ENCODE assay signal across 8 cellular contexts in genomic region chr9:78296893-78297671, GRCh38. TPM values are rescaled to one million over a fixed set of nuclear protein-coding genes. Genes with fewer than 3 reads are reported as not detected.
DNase-seq lines count a peak whose midpoint lies in the region; ATAC-seq and TF ChIP-seq lines count a peak whose summit lies in the region.

Gene PSAT1 (plus strand): TSS chr9:78297125. CDS start chr9:78297211, 86 bp downstream.

- H3K36me3 ChIP-seq in uterus, result no peaks in the 10 kb centered on the region

- H3K27me3 ChIP-seq in right cardiac atrium (ENCODE audit: control insufficient read depth, insufficient read depth) (no peaks in the 10 kb centered on the region), uterus (peaks cover 3 to 32% of the 10 kb centered on the region in 2 donors)

- no peak for TF ChIP-seq POLR2A in uterus (IDR thresholded peaks at IDR 0.05)

- peak; percentile 96 for ATAC-seq in GM18499 (IDR thresholded peaks at IDR 0.05; ENCODE audit: insufficient read depth, unreplicated experiment)
- ATAC-seq in HG02938 (IDR thresholded peaks at IDR 0.05; ENCODE audit: unreplicated experiment), result peak; percentile 97
- ATAC-seq in T-helper 17 cell, result peak; percentile 99
- ATAC-seq in right cardiac atrium, result peak; percentile 98 to 99

- no peaks in the 10 kb centered on the region for H3K27me3 Mint-ChIP-seq in T-helper 17 cell

- no peaks in the 10 kb centered on the region for H3K9me3 ChIP-seq in T-helper 17 cell (ENCODE audit: control insufficient read depth, low read length, poor library complexity, severe bottlenecking)
- H3K9me3 ChIP-seq in right cardiac atrium (ENCODE audit: control insufficient read depth, low read length), result no peaks in the 10 kb centered on the region
- H3K9me3 ChIP-seq in uterus, result no peaks in the 10 kb centered on the region

- peak within 1 kb of the TSS; percentile 79 for H3K27ac Mint-ChIP-seq in T-helper 17 cell

- H3K4me3 ChIP-seq in right cardiac atrium (ENCODE audit: low read length) (peak within 1 kb of the TSS; percentile 38), uterus (peak within 1 kb of the TSS; percentile 29 to 49)

- TF ChIP-seq CTCF in uterus (IDR thresholded peaks at IDR 0.05), result peak in 2 of 4 experiments; percentile 6 to 19

- H3K36me3 Mint-ChIP-seq in T-helper 17 cell (ENCODE audit: low read depth), result no peaks in the 10 kb centered on the region

- WGBS in right cardiac atrium, result under 1% methylated on average over 76 of the region's 76 CpGs

- H3K4me1 ChIP-seq in right cardiac atrium (ENCODE audit: control insufficient read depth, insufficient read depth, low read length), result no peaks in the 10 kb centered on the region
- peaks cover 0 to 9% of the 10 kb centered on the region in 2 donors for H3K4me1 ChIP-seq in uterus

- H3K4me1 Mint-ChIP-seq in T-helper 17 cell, result peaks cover 23% of the 10 kb centered on the region

- intact Hi-C loops in right cardiac atrium (cut with DNase I), result no loop called here
- intact Hi-C loops in uterus (cut with DNase I; ENCODE audit: low total_unique reads), result no loop called here

- H3K27ac ChIP-seq in angular gyrus (ENCODE audit: low read depth, low read length) (peak within 1 kb of the TSS; percentile 80), right cardiac atrium (ENCODE audit: low read length) (no peak within 1 kb of the TSS), uterus (no peak within 1 kb of the TSS)

- DNase-seq in NCI-H187 (lab: John Stamatoyannopoulos, UW), result peak; percentile 48 to 65
- DNase-seq in T-helper 17 cell, result peak; percentile 73 to 77 (median 77)
- DNase-seq in right cardiac atrium, result peak; percentile 89 to 92 (median 89)
- DNase-seq in pulmonary artery endothelial cell (ENCODE audit: low read depth, low spot score), result peak; percentile 81
- peak; percentile 62 to 81 for DNase-seq in uterus

- peak within 1 kb of the TSS; percentile 93 for H3K4me3 Mint-ChIP-seq in T-helper 17 cell

RNA-seq across cellular contexts. Expression of gene PSAT1, which starts in this region (rescaled TPM):
- 1 to 10 TPM; 1.5 to 1.6 TPM for total RNA-seq in T-helper 17 cell
- total RNA-seq in right cardiac atrium, result 1 to 10 TPM; 1.0 to 2.3 (median 1.4) TPM
- polyA plus RNA-seq in right cardiac atrium, result 1.9 TPM
- total RNA-seq in pulmonary artery endothelial cell, result 26.6 and 30.7 TPM in 2 replicates
- total RNA-seq in uterus, result 10 to 100 TPM in 1 of 4 donors, 1 to 10 TPM in 1, under 1 TPM in 1, not detected in 1; 0.29 to 33.3 (median 1.6) TPM
